Comparison of ENCODE assay signal across 1 cellular context in genomic region chr1:116971965-116972675, GRCh38.
TF ChIP-seq lines count a peak whose summit lies in the region.

No MANE protein-coding gene starts in this region.

TF ChIP-seq in GM12878, 131 proteins besides CTCF, POLR2A, EP300 and RAD21:
- TF ChIP-seq ZNF687 (IDR thresholded peaks at IDR 0.05) (no peak), ZBTB11 (CRISPR knock-in tag; IDR thresholded peaks at IDR 0.05) (no peak), NFXL1 (IDR thresholded peaks at IDR 0.05; ENCODE audit: borderline replicate concordance) (no peak), FOXK2 (IDR thresholded peaks at IDR 0.05) (no peak), HDAC6 (IDR thresholded peaks at IDR 0.05; ENCODE audit: unreplicated experiment) (no peak), RELA (IDR thresholded peaks at IDR 0.05; ENCODE audit: borderline replicate concordance, partially characterized antibody) (no peak), RUNX3 (IDR thresholded peaks at IDR 0.05; ENCODE audit: low read length) (no peak), BACH1 (IDR thresholded peaks at IDR 0.05; ENCODE audit: borderline replicate concordance) (no peak), TARDBP (IDR thresholded peaks at IDR 0.05; ENCODE audit: borderline replicate concordance) (no peak), ZNF384 (IDR thresholded peaks at IDR 0.05; ENCODE audit: borderline replicate concordance, low read depth, low read length) (no peak), ZSCAN29 (IDR thresholded peaks at IDR 0.05) (no peak), SUZ12 (IDR thresholded peaks at IDR 0.05; ENCODE audit: unreplicated experiment) (no peak)
- TF ChIP-seq, protein P1, sequence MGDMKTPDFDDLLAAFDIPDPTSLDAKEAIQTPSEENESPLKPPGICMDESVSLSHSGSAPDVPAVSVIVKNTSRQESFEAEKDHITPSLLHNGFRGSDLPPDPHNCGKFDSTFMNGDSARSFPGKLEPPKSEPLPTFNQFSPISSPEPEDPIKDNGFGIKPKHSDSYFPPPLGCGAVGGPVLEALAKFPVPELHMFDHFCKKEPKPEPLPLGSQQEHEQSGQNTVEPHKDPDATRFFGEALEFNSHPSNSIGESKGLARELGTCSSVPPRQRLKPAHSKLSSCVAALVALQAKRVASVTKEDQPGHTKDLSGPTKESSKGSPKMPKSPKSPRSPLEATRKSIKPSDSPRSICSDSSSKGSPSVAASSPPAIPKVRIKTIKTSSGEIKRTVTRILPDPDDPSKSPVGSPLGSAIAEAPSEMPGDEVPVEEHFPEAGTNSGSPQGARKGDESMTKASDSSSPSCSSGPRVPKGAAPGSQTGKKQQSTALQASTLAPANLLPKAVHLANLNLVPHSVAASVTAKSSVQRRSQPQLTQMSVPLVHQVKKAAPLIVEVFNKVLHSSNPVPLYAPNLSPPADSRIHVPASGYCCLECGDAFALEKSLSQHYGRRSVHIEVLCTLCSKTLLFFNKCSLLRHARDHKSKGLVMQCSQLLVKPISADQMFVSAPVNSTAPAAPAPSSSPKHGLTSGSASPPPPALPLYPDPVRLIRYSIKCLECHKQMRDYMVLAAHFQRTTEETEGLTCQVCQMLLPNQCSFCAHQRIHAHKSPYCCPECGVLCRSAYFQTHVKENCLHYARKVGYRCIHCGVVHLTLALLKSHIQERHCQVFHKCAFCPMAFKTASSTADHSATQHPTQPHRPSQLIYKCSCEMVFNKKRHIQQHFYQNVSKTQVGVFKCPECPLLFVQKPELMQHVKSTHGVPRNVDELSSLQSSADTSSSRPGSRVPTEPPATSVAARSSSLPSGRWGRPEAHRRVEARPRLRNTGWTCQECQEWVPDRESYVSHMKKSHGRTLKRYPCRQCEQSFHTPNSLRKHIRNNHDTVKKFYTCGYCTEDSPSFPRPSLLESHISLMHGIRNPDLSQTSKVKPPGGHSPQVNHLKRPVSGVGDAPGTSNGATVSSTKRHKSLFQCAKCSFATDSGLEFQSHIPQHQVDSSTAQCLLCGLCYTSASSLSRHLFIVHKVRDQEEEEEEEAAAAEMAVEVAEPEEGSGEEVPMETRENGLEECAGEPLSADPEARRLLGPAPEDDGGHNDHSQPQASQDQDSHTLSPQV (IDR thresholded peaks at IDR 0.05): no peak
- TF ChIP-seq, protein P2, sequence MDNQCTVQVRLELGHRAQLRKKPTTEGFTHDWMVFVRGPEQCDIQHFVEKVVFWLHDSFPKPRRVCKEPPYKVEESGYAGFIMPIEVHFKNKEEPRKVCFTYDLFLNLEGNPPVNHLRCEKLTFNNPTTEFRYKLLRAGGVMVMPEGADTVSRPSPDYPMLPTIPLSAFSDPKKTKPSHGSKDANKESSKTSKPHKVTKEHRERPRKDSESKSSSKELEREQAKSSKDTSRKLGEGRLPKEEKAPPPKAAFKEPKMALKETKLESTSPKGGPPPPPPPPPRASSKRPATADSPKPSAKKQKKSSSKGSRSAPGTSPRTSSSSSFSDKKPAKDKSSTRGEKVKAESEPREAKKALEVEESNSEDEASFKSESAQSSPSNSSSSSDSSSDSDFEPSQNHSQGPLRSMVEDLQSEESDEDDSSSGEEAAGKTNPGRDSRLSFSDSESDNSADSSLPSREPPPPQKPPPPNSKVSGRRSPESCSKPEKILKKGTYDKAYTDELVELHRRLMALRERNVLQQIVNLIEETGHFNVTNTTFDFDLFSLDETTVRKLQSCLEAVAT (IDR thresholded peaks at IDR 0.05): no peak
- TF ChIP-seq, protein P3, sequence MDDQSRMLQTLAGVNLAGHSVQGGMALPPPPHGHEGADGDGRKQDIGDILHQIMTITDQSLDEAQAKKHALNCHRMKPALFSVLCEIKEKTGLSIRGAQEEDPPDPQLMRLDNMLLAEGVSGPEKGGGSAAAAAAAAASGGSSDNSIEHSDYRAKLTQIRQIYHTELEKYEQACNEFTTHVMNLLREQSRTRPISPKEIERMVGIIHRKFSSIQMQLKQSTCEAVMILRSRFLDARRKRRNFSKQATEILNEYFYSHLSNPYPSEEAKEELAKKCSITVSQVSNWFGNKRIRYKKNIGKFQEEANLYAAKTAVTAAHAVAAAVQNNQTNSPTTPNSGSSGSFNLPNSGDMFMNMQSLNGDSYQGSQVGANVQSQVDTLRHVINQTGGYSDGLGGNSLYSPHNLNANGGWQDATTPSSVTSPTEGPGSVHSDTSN (IDR thresholded peaks at IDR 0.05; ENCODE audit: insufficient replicate concordance, low read depth, low read length): no peak
